21 cellular contexts compared by ENCODE assay signal in genomic region chr19:42096255-42096837, GRCh38. TPM values are rescaled to one million over a fixed set of nuclear protein-coding genes. Genes with fewer than 3 reads are reported as not detected.
DNase-seq lines count a peak whose midpoint lies in the region; ATAC-seq, FAIRE-seq and TF ChIP-seq lines count a peak whose summit lies in the region.
"Had no signal": no experiment of that assay in that cellular context is flagged by ENCODE, and none has a peak within 500 bp of the region (broad histone marks: within the 10 kb centered on the region; RNA-seq: fewer than 3 reads in every experiment).

No MANE protein-coding gene starts in this region.

- ATAC-seq in GM21447 (IDR thresholded peaks at IDR 0.05; ENCODE audit: unreplicated experiment) (no peak), right lobe of liver (no peak)
- ATAC-seq: SK-N-SH treated with all-trans-retinoic acid at 6 μM for 48 hours had no signal

- peak; percentile 13 to 45 (median 24); a peak in 3 of 4 replicates for TF ChIP-seq CTCF in H1 (IDR thresholded peaks at IDR 0.05; ENCODE audit: control extremely low read depth in 1 of 3, insufficient read depth in 1 of 3, low read depth in 1 of 3, low read length in 3 of 3)
- no peak for TF ChIP-seq CTCF in right lobe of liver (IDR thresholded peaks at IDR 0.05)

- no peak overlapping the region for H3K23ac ChIP-seq in H1 (ENCODE audit: insufficient read length)

- FAIRE-seq in H1 (lab: Jason Lieb, UNC), result no peak
- FAIRE-seq: D721Med, H54, RCC 7860 had no signal

- no peak overlapping the region for H3K56ac ChIP-seq in H1 (replicated peaks; ENCODE audit: insufficient read length, low read depth, low read length)

- H3K36me3 ChIP-seq in HUES48 (ENCODE audit: control insufficient read depth, insufficient read depth, low read length), result no peaks in the 10 kb centered on the region
- H3K36me3 ChIP-seq in H1 (ENCODE audit: control insufficient read depth in 2 of 4, insufficient read depth in 4 of 4, low read length in 3 of 4), result no peaks in the 10 kb centered on the region
- H3K36me3 ChIP-seq in iPS-20b (ENCODE audit: insufficient read depth, low read depth, low read length), result no peaks in the 10 kb centered on the region
- no peaks in the 10 kb centered on the region for H3K36me3 ChIP-seq in stomach smooth muscle (ENCODE audit: control insufficient read depth in 2 of 2, insufficient read depth in 2 of 2, low read length in 2 of 2)
- no peaks in the 10 kb centered on the region for H3K36me3 ChIP-seq in right lobe of liver
- H3K36me3 ChIP-seq: BE2C had no signal

- intact Hi-C loops in right lobe of liver (cut with DNase I), result no loop called here

- H3K79me2 ChIP-seq in H1 (ENCODE audit: control insufficient read depth in 1 of 2, insufficient read depth in 2 of 2, low read length in 2 of 2), result no peaks in the 10 kb centered on the region

- H4K91ac ChIP-seq in H1 (replicated peaks; ENCODE audit: insufficient read length, low read length), result no peak overlapping the region

- POLR2A ChIA-PET in H1 (lab: Charles Lee; ENCODE audit: partially characterized antibody), result interaction anchor here (0.9 to 3.1 kb wide), 4 partner anchors 16 to 121 kb away, joined by 4 to 13 read pairs (median 4); partner anchors contain the start of gene DEDD2

- no peaks in the 10 kb centered on the region for H3K79me1 ChIP-seq in H1 (ENCODE audit: low read depth, low read length)

- no peak overlapping the region for H2AFZ ChIP-seq in H1 (ENCODE audit: low read length)

- no peaks in the 10 kb centered on the region for H3K9me3 ChIP-seq in HUES48 (ENCODE audit: control insufficient read depth, insufficient read depth, low read length)
- no peaks in the 10 kb centered on the region for H3K9me3 ChIP-seq in H1 (ENCODE audit: insufficient read depth in 2 of 2, low read depth in 1 of 2, low read length in 1 of 2)
- no peaks in the 10 kb centered on the region for H3K9me3 ChIP-seq in iPS-20b (ENCODE audit: insufficient read depth, low read depth, low read length)
- H3K9me3 ChIP-seq in stomach smooth muscle (ENCODE audit: control insufficient read depth in 2 of 2, low read length in 2 of 2), result no peaks in the 10 kb centered on the region
- no peaks in the 10 kb centered on the region for H3K9me3 ChIP-seq in right lobe of liver
- H3K9me3 ChIP-seq: BE2C had no signal

- H3K14ac ChIP-seq in H1 (ENCODE audit: insufficient read length), result no peak overlapping the region

- H2BK15ac ChIP-seq in H1 (ENCODE audit: low read length), result no peak overlapping the region

- H3K18ac ChIP-seq in H1 (ENCODE audit: extremely low read depth, low read length), result no peak overlapping the region

- H3K4ac ChIP-seq in H1 (replicated peaks; ENCODE audit: insufficient read length, low read depth, low read length), result no peak overlapping the region

- no peaks in the 10 kb centered on the region for H3K27me3 ChIP-seq in HUES48 (ENCODE audit: control insufficient read depth, insufficient read depth, low read length)
- peaks cover 0 to 5% (median 2%) of the 10 kb centered on the region in 4 experiments; a peak in 2 of 7 replicates for H3K27me3 ChIP-seq in H1 (replicated peaks in 1 of 4; ENCODE audit: control insufficient read depth in 3 of 4, extremely low read depth in 1 of 4, insufficient read depth in 3 of 4, low read length in 3 of 4)
- peaks cover 4% of the 10 kb centered on the region; the same call in 1 of the 2 replicates for H3K27me3 ChIP-seq in iPS-20b (ENCODE audit: insufficient read depth, low read length)
- H3K27me3 ChIP-seq in stomach smooth muscle (ENCODE audit: control insufficient read depth in 1 of 2, insufficient read depth in 2 of 2, low read length in 2 of 2), result no peaks in the 10 kb centered on the region
- no peaks in the 10 kb centered on the region for H3K27me3 ChIP-seq in right lobe of liver
- H3K27me3 ChIP-seq: BE2C had no signal

- TF ChIP-seq RAD21 in H1 (IDR thresholded peaks at IDR 0.05 in 1 of 2, conservative IDR thresholded peaks at IDR 0.05 in 1 of 2; ENCODE audit: low read depth in 2 of 2, low read length in 2 of 2), result no peak; a peak in 1 of 4 replicates

- H4K20me1 ChIP-seq in H1 (replicated peaks in 1 of 2; ENCODE audit: control insufficient read depth in 1 of 2, insufficient read depth in 2 of 2, low read length in 2 of 2), result peaks cover 0 to 1% of the 10 kb centered on the region in 2 experiments

- 44% methylated on average over 9 of the region's 15 CpGs; no CpG with 5 or more reads in 1 of the 2 experiments for WGBS in H1 (ENCODE audit: extremely low coverage in 1 of 2, insufficient coverage in 1 of 2, insufficient read length in 1 of 2, insufficient replicate concordance in 2 of 2, low coverage in 1 of 2, low lambda C conversion rate in 2 of 2, missing lambda C conversion rate in 1 of 2), 2 experiments
- WGBS in right lobe of liver (ENCODE audit: insufficient coverage, low coverage, low lambda C conversion rate, missing lambda C conversion rate), result 76% methylated on average over 4 of the region's 15 CpGs

- H3K27ac ChIP-seq in HUES48 (ENCODE audit: low read depth, low read length), result no peak overlapping the region
- no peak overlapping the region for H3K27ac ChIP-seq in H1 (ENCODE audit: low read depth, low read length)
- H3K27ac ChIP-seq in iPS-20b (ENCODE audit: low read length), result no peak overlapping the region
- H3K27ac ChIP-seq in stomach smooth muscle (ENCODE audit: low read length), result no peak overlapping the region
- no peak overlapping the region for H3K27ac ChIP-seq in right lobe of liver
- H3K27ac ChIP-seq: KMS-11 had no signal

- no peak for TF ChIP-seq POLR2A in H1 (IDR thresholded peaks at IDR 0.05; ENCODE audit: control extremely low read depth in 1 of 2, low read depth in 2 of 2, low read length in 2 of 2)
- TF ChIP-seq POLR2A in right lobe of liver (IDR thresholded peaks at IDR 0.05), result no peak

- DNase-seq in H1 (ENCODE audit: low read depth in 1 of 2, low spot score in 2 of 2) (no peak), HK-2 (ENCODE audit: unreplicated experiment) (no peak), right lobe of liver (no peak)
- DNase-seq: BE2C; CD4-positive, alpha-beta memory T cell; MM.1S; NCI-H1105; NCI-H187; NCI-H446 treated with DMSO at 0.1 percent for 48 hours; NCI-H774; SHP77 had no signal

- H3K9ac ChIP-seq in HUES48 (ENCODE audit: low read depth, low read length) (no peak overlapping the region), H1 (replicated peaks in 1 of 4; ENCODE audit: extremely low read depth in 1 of 4, low read depth in 3 of 4, low read length in 3 of 4) (no peak overlapping the region), iPS-20b (ENCODE audit: low read depth, low read length) (no peak overlapping the region), stomach smooth muscle (ENCODE audit: low read length in 2 of 2) (peak overlapping the region; percentile 20 to 42)
- H3K9ac ChIP-seq: KMS-11 had no signal

- H3K4me3 ChIP-seq in HUES48 (ENCODE audit: low read depth, low read length) (peak overlapping the region; percentile 50; the same call in 1 of the 2 replicates), H1 (ENCODE audit: extremely low read depth in 1 of 4, insufficient read depth in 2 of 4, low read depth in 3 of 4, low read length in 4 of 4) (peak overlapping the region; percentile 11 to 54 (median 34); a peak in 6 of 8 replicates), iPS-20b (ENCODE audit: low read length) (peak overlapping the region; percentile 57; the same call in 1 of the 2 replicates), stomach smooth muscle (ENCODE audit: low read length in 2 of 2) (peak overlapping the region; percentile 58 to 71), right lobe of liver (no peak overlapping the region)

- H2BK120ac ChIP-seq in H1 (replicated peaks; ENCODE audit: low read depth, low read length), result no peak overlapping the region

- CTCF ChIA-PET in H1 (lab: Charles Lee; ENCODE audit: partially characterized antibody), result interaction anchor here (0.6 to 4.4 kb wide), 9 partner anchors 11 to 267 kb away, joined by 3 to 33 read pairs (median 4); no protein-coding TSS in a partner anchor

- H2BK5ac ChIP-seq in H1 (ENCODE audit: low read depth, low read length), result no peak overlapping the region

- H2BK20ac ChIP-seq in H1 (ENCODE audit: low read length), result no peak overlapping the region

- H3K23me2 ChIP-seq in H1 (ENCODE audit: low read depth, low read length), result peaks cover 2% of the 10 kb centered on the region; the same call in 1 of the 2 replicates

- no peak overlapping the region for H2AK5ac ChIP-seq in H1 (ENCODE audit: low read depth, low read length)

- H2BK12ac ChIP-seq in H1 (ENCODE audit: low read depth, low read length), result no peak overlapping the region

- no peak overlapping the region for H4K5ac ChIP-seq in H1 (ENCODE audit: insufficient read length, low read depth, low read length)

- H3K4me1 ChIP-seq in HUES48 (ENCODE audit: control insufficient read depth, insufficient read depth, low read length) (peaks cover 11% of the 10 kb centered on the region), H1 (replicated peaks in 1 of 4; ENCODE audit: control insufficient read depth in 3 of 4, insufficient read depth in 4 of 4, low read length in 3 of 4) (peaks cover 0 to 17% (median 5%) of the 10 kb centered on the region in 4 experiments; a peak in 6 of 7 replicates), iPS-20b (ENCODE audit: insufficient read depth, low read length) (peaks cover 2% of the 10 kb centered on the region), stomach smooth muscle (ENCODE audit: control insufficient read depth, insufficient read depth, low read length) (peaks cover 30% of the 10 kb centered on the region), right lobe of liver (no peaks in the 10 kb centered on the region)

- H4K8ac ChIP-seq in H1 (ENCODE audit: extremely low read depth, insufficient read depth, low read length), result no peak overlapping the region

- H3K4me2 ChIP-seq in H1 (ENCODE audit: insufficient read depth in 1 of 2, low read depth in 2 of 2, low read length in 2 of 2), result peak overlapping the region; percentile 40 to 75
- H3K4me2 ChIP-seq: KMS-11 had no signal

- no peak for TF ChIP-seq EP300 in H1 (IDR thresholded peaks at IDR 0.05; ENCODE audit: borderline replicate concordance in 1 of 2, low read depth in 2 of 2, low read length in 2 of 2)

RNA-seq across cellular contexts. Expression of gene ZNF574, which starts 20.4 kb away (rescaled TPM):
- total RNA-seq in H1 (2021; fragmentation: NEBNext Ultra II Directional; extraction: Animal tissue kit (Norgen Biotek cat#: 25700)), result 27.0 and 28.6 TPM in 2 replicates
- 38.8 and 53.8 TPM in 2 replicates for polyA plus RNA-seq in H1 (2011; rRNA removed)
- 27.7 TPM for polyA plus RNA-seq in H1 (2011; cell fraction: cytosol; rRNA removed)
- 31.4 TPM for polyA plus RNA-seq in H1 (2011; cell fraction: nucleus; rRNA removed)
- 12.2 to 27.2 TPM (median 24.2 TPM) in 4 replicates for polyA plus RNA-seq in H1 (2012, experiment 1 of 2)
- polyA plus RNA-seq in H1 (2012, experiment 2 of 2), result 22.8 TPM
- polyA plus RNA-seq in H1 (2013, experiment 1 of 2), result 13.2 TPM
- polyA plus RNA-seq in H1 (2013, experiment 2 of 2), result 11.9 TPM
- polyA minus RNA-seq in H1 (2011; rRNA and poly(A)+ RNA removed), result 41.6 and 41.8 TPM in 2 replicates
- polyA minus RNA-seq in H1 (2011; cell fraction: cytosol; rRNA and poly(A)+ RNA removed), result 35.7 TPM
- polyA minus RNA-seq in H1 (2011; cell fraction: nucleus; rRNA and poly(A)+ RNA removed), result 29.8 TPM
- 1 to 10 TPM; 4.3 to 5.8 (median 4.7) TPM for total RNA-seq in right lobe of liver

RNA-seq across cellular contexts. Expression of gene GRIK5, which starts 26.3 kb away (rescaled TPM):
- total RNA-seq in H1 (2021; fragmentation: NEBNext Ultra II Directional; extraction: Animal tissue kit (Norgen Biotek cat#: 25700)), result 42.9 and 45.1 TPM in 2 replicates
- polyA plus RNA-seq in H1 (2011; rRNA removed), result 17.8 and 25.3 TPM in 2 replicates
- 14.1 TPM for polyA plus RNA-seq in H1 (2011; cell fraction: cytosol; rRNA removed)
- 57.6 TPM for polyA plus RNA-seq in H1 (2011; cell fraction: nucleus; rRNA removed)
- 29.3 to 50.3 TPM (median 45.8 TPM) in 4 replicates for polyA plus RNA-seq in H1 (2012, experiment 1 of 2)
- polyA plus RNA-seq in H1 (2012, experiment 2 of 2), result 31.9 TPM
- 28.4 TPM for polyA plus RNA-seq in H1 (2013, experiment 1 of 2)
- 28.1 TPM for polyA plus RNA-seq in H1 (2013, experiment 2 of 2)
- 23.8 and 25.7 TPM in 2 replicates for polyA minus RNA-seq in H1 (2011; rRNA and poly(A)+ RNA removed)
- polyA minus RNA-seq in H1 (2011; cell fraction: cytosol; rRNA and poly(A)+ RNA removed), result 22.3 TPM
- 21.2 TPM for polyA minus RNA-seq in H1 (2011; cell fraction: nucleus; rRNA and poly(A)+ RNA removed)
- under 1 TPM in 4 of 6 experiments, not detected in 2; 0.15 to 0.42 (median 0.17) TPM for total RNA-seq in right lobe of liver
- total RNA-seq: HT-29 had no signal
- polyA plus RNA-seq: CD4-positive, alpha-beta memory T cell had no signal

RNA-seq across cellular contexts. Expression of gene POU2F2, which starts 35.9 kb away (rescaled TPM):
- 6.1 and 7.2 TPM in 2 replicates for total RNA-seq in H1 (2021; fragmentation: NEBNext Ultra II Directional; extraction: Animal tissue kit (Norgen Biotek cat#: 25700))
- polyA plus RNA-seq in H1 (2011; rRNA removed), result 5.0 and 7.3 TPM in 2 replicates
- polyA plus RNA-seq in H1 (2011; cell fraction: cytosol; rRNA removed), result 4.2 TPM
- polyA plus RNA-seq in H1 (2011; cell fraction: nucleus; rRNA removed), result 22.7 TPM
- polyA plus RNA-seq in H1 (2012, experiment 1 of 2), result 6.2 to 8.0 TPM (median 7.3 TPM) in 4 replicates
- 2.7 TPM for polyA plus RNA-seq in H1 (2012, experiment 2 of 2)
- 14.6 TPM for polyA plus RNA-seq in H1 (2013, experiment 1 of 2)
- polyA plus RNA-seq in H1 (2013, experiment 2 of 2), result 10.8 TPM
- 1.3 and 2.0 TPM in 2 replicates for polyA minus RNA-seq in H1 (2011; rRNA and poly(A)+ RNA removed)
- polyA minus RNA-seq in H1 (2011; cell fraction: cytosol; rRNA and poly(A)+ RNA removed), result 1.3 TPM
- 5.9 TPM for polyA minus RNA-seq in H1 (2011; cell fraction: nucleus; rRNA and poly(A)+ RNA removed)
- total RNA-seq in right lobe of liver, result 1 to 10 TPM in 3 of 6 experiments, under 1 TPM in 3; 0.18 to 3.0 (median 1.00) TPM

Comparison
In these comparisons a context has a peak if more than half of its experiments do, and no peak if none do; other contexts are left out.
1. H3K4me3 ChIP-seq: peak in HUES48 (single experiment), H1 (4 of 4), iPS-20b (single experiment) and stomach smooth muscle (2 of 2); none in right lobe of liver (0 of 3).
2. H3K9ac ChIP-seq: peak in stomach smooth muscle (2 of 2); none in HUES48 (single experiment), H1 (0 of 4) and iPS-20b (single experiment).
3. CTCF ChIP-seq: peak in H1 (3 of 3); none in right lobe of liver (0 of 4).
4. RNA of gene GRIK5, which starts 26.3 kb away (total RNA-seq): 42.9 to 45.1 TPM in H1; 0.15 to 0.42 TPM in right lobe of liver; every median in the first group is over 10 times any median in the second.